ENCODE assay signal across 8 cellular contexts in genomic region chr10:93859049-93859655, GRCh38. TPM values are rescaled to one million over a fixed set of nuclear protein-coding genes. Genes with fewer than 3 reads are reported as not detected.
A peak's percentile ranks its signal among the peaks of the same experiment; 100 is the strongest.
DNase-seq lines count a peak whose midpoint lies in the region; ATAC-seq and TF ChIP-seq lines count a peak whose summit lies in the region.

No MANE protein-coding gene starts in this region.

- DNase-seq in A172 (ENCODE audit: low spot score) (peak; percentile 23), GM06990 (ENCODE audit: extremely low read depth, insufficient read length) (no peak), fibroblast of mammary gland (ENCODE audit: low read depth) (peak; percentile 25)
- no peak for DNase-seq in stimulated activated CD4-positive, alpha-beta T cell treated with anti-CD3 and anti-CD28 coated beads, Interleukin-4, amount 100 ng/mL, for 1 hour

- H3K4me3 ChIP-seq in GM06990 (replicated peaks; ENCODE audit: low read depth, low read length): no peak overlapping the region
- H3K4me3 ChIP-seq in OCI-LY3 (ENCODE audit: low read length): no peak overlapping the region
- H3K4me3 ChIP-seq in fibroblast of mammary gland (ENCODE audit: control insufficient read depth, low read depth, low read length): no peak overlapping the region

- no peak overlapping the region for H3K27ac ChIP-seq in OCI-LY3 (ENCODE audit: low read length)

- H4K20me1 ChIP-seq in OCI-LY3 (ENCODE audit: insufficient read depth, low read length): no peaks in the 10 kb centered on the region

- ATAC-seq in HG02759 (IDR thresholded peaks at IDR 0.05; ENCODE audit: unreplicated experiment) (no peak), HG02678 (IDR thresholded peaks at IDR 0.05; ENCODE audit: unreplicated experiment) (no peak), GM21447 (IDR thresholded peaks at IDR 0.05; ENCODE audit: unreplicated experiment) (no peak)

- H3K4me2 ChIP-seq in OCI-LY3 (ENCODE audit: low read length): no peak overlapping the region

- no peak overlapping the region for H3K9ac ChIP-seq in OCI-LY3 (ENCODE audit: low read length)

- no peaks in the 10 kb centered on the region for H3K9me3 ChIP-seq in OCI-LY3 (ENCODE audit: insufficient read depth, low read length)

- H3K27me3 ChIP-seq in GM06990 (replicated peaks; ENCODE audit: control insufficient read depth, insufficient read depth, low read length) (no peaks in the 10 kb centered on the region), OCI-LY3 (ENCODE audit: low read depth, low read length) (no peaks in the 10 kb centered on the region)

- TF ChIP-seq CTCF in GM06990 (IDR thresholded peaks at IDR 0.05; ENCODE audit: insufficient read depth, low read length, poor library complexity, severe bottlenecking) (peak; percentile 31), OCI-LY3 (IDR thresholded peaks at IDR 0.05; ENCODE audit: low read depth, low read length) (peak; percentile 54), fibroblast of mammary gland (conservative IDR thresholded peaks at IDR 0.05; ENCODE audit: control insufficient read depth, insufficient read depth, low read depth, low read length) (peak; percentile 34)

- no peak overlapping the region for H2AFZ ChIP-seq in OCI-LY3 (ENCODE audit: low read depth, low read length)

- H3K4me1 ChIP-seq in OCI-LY3 (ENCODE audit: low read length): no peaks in the 10 kb centered on the region

- H3K36me3 ChIP-seq in GM06990 (ENCODE audit: control insufficient read depth, insufficient read depth, low read length) (no peaks in the 10 kb centered on the region), OCI-LY3 (replicated peaks; ENCODE audit: low read depth, low read length) (no peaks in the 10 kb centered on the region)

- H3K79me2 ChIP-seq in OCI-LY3 (ENCODE audit: low read length): no peaks in the 10 kb centered on the region

RNA-seq across cellular contexts. Expression of gene SLC35G1, which starts 34.6 kb away (rescaled TPM):
- total RNA-seq in A172 (2014; rRNA removed; shearing (Covaris generic)): 5.3 and 6.0 TPM in 2 replicates

Comparison
In these comparisons a context has a peak if more than half of its experiments do, and no peak if none do; other contexts are left out.
1. DNase-seq: peak in A172 (single experiment) and fibroblast of mammary gland (single experiment); none in GM06990 (single experiment) and stimulated activated CD4-positive, alpha-beta T cell treated with anti-CD3 and anti-CD28 coated beads, Interleukin-4, amount 100 ng/mL, for 1 hour (single experiment).
2. Peak in every context shown above with its lines, with median percentiles within 50 percentile points of each other: CTCF ChIP-seq.